ENCODE assay signal across 1 cellular context in genomic region chr13:97214921-97215320, GRCh38.
TF ChIP-seq lines count a peak whose summit lies in the region.

No MANE protein-coding gene starts in this region.

TF ChIP-seq in IMR-90, 13 proteins besides CTCF, POLR2A, EP300 and RAD21:
- TF ChIP-seq FOS (IDR thresholded peaks at IDR 0.05; ENCODE audit: low read depth, low read length) (no peak), MAZ (IDR thresholded peaks at IDR 0.05; ENCODE audit: borderline replicate concordance, low read depth, low read length) (no peak)
